Comparison of ENCODE assay signal across 8 cellular contexts in genomic region chr3:14461748-14462324, GRCh38. TPM values are rescaled to one million over a fixed set of nuclear protein-coding genes. Genes with fewer than 3 reads are reported as not detected.
A peak's percentile ranks its signal among the peaks of the same experiment; 100 is the strongest.
DNase-seq lines count a peak whose midpoint lies in the region; ATAC-seq, FAIRE-seq and TF ChIP-seq lines count a peak whose summit lies in the region.

No MANE protein-coding gene starts in this region.

- no peak overlapping the region for H3K56ac ChIP-seq in H1 (replicated peaks; ENCODE audit: insufficient read length, low read depth, low read length)

- ATAC-seq in WTC11 (peak; percentile 49), mucosa of descending colon (peak; percentile 82), HG03175 (IDR thresholded peaks at IDR 0.05; ENCODE audit: unreplicated experiment) (no peak)

- H2BK120ac ChIP-seq in H1 (replicated peaks; ENCODE audit: low read depth, low read length), result no peak overlapping the region

- H4K5ac ChIP-seq in H1 (ENCODE audit: insufficient read length, low read depth, low read length), result no peak overlapping the region

- H3K27me3 ChIP-seq in H1 (replicated peaks in 1 of 4; ENCODE audit: control insufficient read depth in 3 of 4, extremely low read depth in 1 of 4, insufficient read depth in 3 of 4, low read length in 3 of 4), result no peaks in the 10 kb centered on the region
- no peaks in the 10 kb centered on the region for H3K27me3 ChIP-seq in vagina

- CTCF ChIA-PET in WTC11 (lab: Charles Lee), result interaction anchor here (0.9 to 2.9 kb wide), 10 partner anchors 21 to 258 kb away, joined by 3 to 15 read pairs (median 5); partner anchors contain the start of gene SLC6A6
- CTCF ChIA-PET in H1 (lab: Charles Lee; ENCODE audit: partially characterized antibody), result interaction anchor here (0.5 to 4.9 kb wide), 49 partner anchors 9 to 263 kb away, joined by 3 to 49 read pairs (median 4); partner anchors contain the start of gene SLC6A6

- no peak overlapping the region for H3K4me2 ChIP-seq in H1 (ENCODE audit: insufficient read depth in 1 of 2, low read depth in 2 of 2, low read length in 2 of 2)

- H3K23ac ChIP-seq in H1 (ENCODE audit: insufficient read length), result no peak overlapping the region

- H3K27ac ChIP-seq in H1 (ENCODE audit: low read depth, low read length) (no peak overlapping the region), vagina (no peak overlapping the region)

- H3K23me2 ChIP-seq in H1 (ENCODE audit: low read depth, low read length), result no peaks in the 10 kb centered on the region

- H3K27ac Mint-ChIP-seq in WTC11, result no peak overlapping the region

- no peak overlapping the region for H3K18ac ChIP-seq in H1 (ENCODE audit: extremely low read depth, low read length)

- H3K9ac ChIP-seq in H1 (replicated peaks in 1 of 4; ENCODE audit: extremely low read depth in 1 of 4, low read depth in 3 of 4, low read length in 3 of 4), result no peak overlapping the region

- H4K8ac ChIP-seq in H1 (ENCODE audit: extremely low read depth, insufficient read depth, low read length), result no peak overlapping the region

- H3K79me1 ChIP-seq in H1 (ENCODE audit: low read depth, low read length), result 0 out of 2 replicates have a peak, but pooled peaks cover 3% of the 10 kb centered on the region

- WGBS in H1 (ENCODE audit: extremely low coverage in 1 of 2, insufficient coverage in 1 of 2, insufficient read length in 1 of 2, insufficient replicate concordance in 2 of 2, low coverage in 1 of 2, low lambda C conversion rate in 2 of 2, missing lambda C conversion rate in 1 of 2), 2 experiments, result 78% methylated on average over 7 of the region's 8 CpGs; no CpG with 5 or more reads in 1 of the 2 experiments

- no peaks in the 10 kb centered on the region for H3K9me3 Mint-ChIP-seq in WTC11

- peaks cover 0 to 8% (median 5%) of the 10 kb centered on the region in 4 experiments; a peak in 6 of 7 replicates for H3K4me1 ChIP-seq in H1 (replicated peaks in 1 of 4; ENCODE audit: control insufficient read depth in 3 of 4, insufficient read depth in 4 of 4, low read length in 3 of 4)
- no peaks in the 10 kb centered on the region for H3K4me1 ChIP-seq in mucosa of descending colon (ENCODE audit: low read depth)
- H3K4me1 ChIP-seq in vagina, result peaks cover 21% of the 10 kb centered on the region

- peaks cover 69% of the 10 kb centered on the region for H3K36me3 Mint-ChIP-seq in WTC11

- FAIRE-seq in H1 (lab: Jason Lieb, UNC), result no peak

- H3K27me3 Mint-ChIP-seq in WTC11 (ENCODE audit: low read depth), result no peaks in the 10 kb centered on the region; the same call in 1 of the 2 replicates

- POLR2A ChIA-PET in WTC11 (lab: Charles Lee) (no interaction called here), H1 (lab: Charles Lee; ENCODE audit: partially characterized antibody) (interaction anchor here (0.7 to 1.5 kb wide), 3 partner anchors 10 to 109 kb away, joined by 3 to 5 read pairs (median 3); no protein-coding TSS in a partner anchor)

- H3K79me2 ChIP-seq in H1 (ENCODE audit: control insufficient read depth in 1 of 2, insufficient read depth in 2 of 2, low read length in 2 of 2), result no peaks in the 10 kb centered on the region

- H3K4me3 ChIP-seq in H1 (ENCODE audit: extremely low read depth in 1 of 4, insufficient read depth in 2 of 4, low read depth in 3 of 4, low read length in 4 of 4), result no peak overlapping the region
- no peak overlapping the region for H3K4me3 ChIP-seq in mucosa of descending colon
- no peak overlapping the region for H3K4me3 ChIP-seq in vagina

- H3K36me3 ChIP-seq in H1 (ENCODE audit: control insufficient read depth in 2 of 4, insufficient read depth in 4 of 4, low read length in 3 of 4) (peaks cover 16 to 40% (median 30%) of the 10 kb centered on the region in 4 experiments; a peak in 7 of 8 replicates), mucosa of descending colon (ENCODE audit: low read depth) (no peaks in the 10 kb centered on the region), vagina (peaks cover 0 to 10% of the 10 kb centered on the region in 2 donors)

- no peak overlapping the region for H3K4me3 Mint-ChIP-seq in WTC11

- H2BK12ac ChIP-seq in H1 (ENCODE audit: low read depth, low read length), result no peak overlapping the region

- no peak overlapping the region for H2BK15ac ChIP-seq in H1 (ENCODE audit: low read length)

- intact Hi-C loops in mucosa of descending colon (cut with DNase I, micrococcal nuclease), result no loop called here
- intact Hi-C loops in vagina (cut with DNase I), result loop anchor here (10.0 kb wide), 1 partner anchor 567 kb away; no protein-coding TSS in a partner anchor

- no peak for TF ChIP-seq EP300 in H1 (IDR thresholded peaks at IDR 0.05; ENCODE audit: borderline replicate concordance in 1 of 2, low read depth in 2 of 2, low read length in 2 of 2)

- no peak overlapping the region for H2BK5ac ChIP-seq in H1 (ENCODE audit: low read depth, low read length)

- no peak overlapping the region for H3K14ac ChIP-seq in H1 (ENCODE audit: insufficient read length)

- in situ Hi-C loops in KBM-7 (cut with MboI; ENCODE audit: low pct_unique_long_range_greater_than_20kb, low sequenced_read_pairs), result loop anchor here (10.0 kb wide), 1 partner anchor 197 kb away; no protein-coding TSS in a partner anchor

- H3K4me1 Mint-ChIP-seq in WTC11, result peaks cover 28% of the 10 kb centered on the region

- TF ChIP-seq POLR2A in H1 (IDR thresholded peaks at IDR 0.05; ENCODE audit: control extremely low read depth in 1 of 2, low read depth in 2 of 2, low read length in 2 of 2), result no peak
- no peak for TF ChIP-seq POLR2A in vagina (IDR thresholded peaks at IDR 0.05)

- no peaks in the 10 kb centered on the region for H3K9me3 ChIP-seq in H1 (ENCODE audit: insufficient read depth in 2 of 2, low read depth in 1 of 2, low read length in 1 of 2)
- H3K9me3 ChIP-seq in mucosa of descending colon, result no peaks in the 10 kb centered on the region
- no peaks in the 10 kb centered on the region for H3K9me3 ChIP-seq in vagina

- H2AK5ac ChIP-seq in H1 (ENCODE audit: low read depth, low read length), result no peak overlapping the region

- H2BK20ac ChIP-seq in H1 (ENCODE audit: low read length), result no peak overlapping the region

- TF ChIP-seq CTCF in WTC11 (IDR thresholded peaks at IDR 0.05) (no peak), H1 (IDR thresholded peaks at IDR 0.05; ENCODE audit: control extremely low read depth in 1 of 3, insufficient read depth in 1 of 3, low read depth in 1 of 3, low read length in 3 of 3) (peak in 2 of 3 experiments; percentile 77 to 99; a peak in 3 of 4 replicates), mucosa of descending colon (IDR thresholded peaks at IDR 0.05) (peak; percentile 29), vagina (IDR thresholded peaks at IDR 0.05) (peak in 2 of 3 experiments; percentile 9 to 20)

- H4K91ac ChIP-seq in H1 (replicated peaks; ENCODE audit: insufficient read length, low read length), result no peak overlapping the region

- H4K20me1 ChIP-seq in H1 (replicated peaks in 1 of 2; ENCODE audit: control insufficient read depth in 1 of 2, insufficient read depth in 2 of 2, low read length in 2 of 2), result peaks cover 4 to 18% of the 10 kb centered on the region in 2 experiments

- H3K4ac ChIP-seq in H1 (replicated peaks; ENCODE audit: insufficient read length, low read depth, low read length), result no peak overlapping the region

- no peak overlapping the region for H2AFZ ChIP-seq in H1 (ENCODE audit: low read length)

- TF ChIP-seq RAD21 in H1 (IDR thresholded peaks at IDR 0.05 in 1 of 2, conservative IDR thresholded peaks at IDR 0.05 in 1 of 2; ENCODE audit: low read depth in 2 of 2, low read length in 2 of 2), result peak; percentile 79 to 83

- peak; percentile 23 for DNase-seq in SKM-1 treated with dmso at 0.1 percent for 144 hours (lab: John Stamatoyannopoulos, UW; ENCODE audit: unreplicated experiment)
- DNase-seq in SKM-1 (lab: John Stamatoyannopoulos, UW; ENCODE audit: unreplicated experiment), result no peak
- DNase-seq in KBM-7, result peak; percentile 61
- peak; percentile 58 for DNase-seq in WTC11 (ENCODE audit: low spot score)
- no peak for DNase-seq in H1 (ENCODE audit: low read depth in 1 of 2, low spot score in 2 of 2)
- DNase-seq in mucosa of descending colon, result peak in 2 of 3 donors; percentile 72 to 73
- no peak for DNase-seq in vagina (ENCODE audit: extremely low spot score in 2 of 2)

TF ChIP-seq in WTC11, 78 proteins besides CTCF, POLR2A, EP300 and RAD21:
- no peak for TF ChIP-seq ATF3 (CRISPR knock-in tag; conservative IDR thresholded peaks at IDR 0.05)
- 0 out of 2 replicates have a peak, but pooled peaks have one; percentile 45 for TF ChIP-seq ZNF121 (CRISPR knock-in tag; IDR thresholded peaks at IDR 0.05)

TF ChIP-seq in H1, 55 proteins besides CTCF, POLR2A, EP300 and RAD21:
- TF ChIP-seq ASH2L (IDR thresholded peaks at IDR 0.05; ENCODE audit: low read length), result no peak
- no peak for TF ChIP-seq MAFK (IDR thresholded peaks at IDR 0.05; ENCODE audit: low read depth, low read length)
- no peak for TF ChIP-seq USF2 (IDR thresholded peaks at IDR 0.05; ENCODE audit: low read length)
- TF ChIP-seq CBX5 (IDR thresholded peaks at IDR 0.05; ENCODE audit: low read depth, low read length), result no peak
- no peak for TF ChIP-seq HDAC2 (IDR thresholded peaks at IDR 0.05; ENCODE audit: borderline replicate concordance in 1 of 2, low read depth in 2 of 2, low read length in 2 of 2)
- no peak for TF ChIP-seq KDM4A (IDR thresholded peaks at IDR 0.05; ENCODE audit: low read depth, low read length, severe bottlenecking)
- no peak for TF ChIP-seq CREB1 (IDR thresholded peaks at IDR 0.05)
- TF ChIP-seq RBBP5 (IDR thresholded peaks at IDR 0.05; ENCODE audit: borderline replicate concordance, low read depth, low read length), result no peak
- TF ChIP-seq CEBPB (IDR thresholded peaks at IDR 0.05; ENCODE audit: low read depth, low read length), result no peak

RNA-seq across cellular contexts. Expression of gene SLC6A6, which starts 59.4 kb away (rescaled TPM):
- total RNA-seq in WTC11 (2021) (144 to 211 TPM (median 147 TPM) in 3 replicates), mucosa of descending colon (10 to 100 TPM in 2 of 3 donors, 1 to 10 TPM in 1; 4.4 to 11.2 (median 10.5) TPM), vagina (30.7 TPM)
- 140 and 144 TPM in 2 replicates for total RNA-seq in H1 (2021; fragmentation: NEBNext Ultra II Directional; extraction: Animal tissue kit (Norgen Biotek cat#: 25700))
- 66.2 and 77.8 TPM in 2 replicates for polyA plus RNA-seq in H1 (2011; rRNA removed)
- 69.0 TPM for polyA plus RNA-seq in H1 (2011; cell fraction: cytosol; rRNA removed)
- 164 TPM for polyA plus RNA-seq in H1 (2011; cell fraction: nucleus; rRNA removed)
- polyA plus RNA-seq in H1 (2012, experiment 1 of 2), result 61.4 to 78.1 TPM (median 74.2 TPM) in 4 replicates
- polyA plus RNA-seq in H1 (2012, experiment 2 of 2), result 45.2 TPM
- polyA plus RNA-seq in H1 (2013, experiment 1 of 2), result 158 TPM
- polyA plus RNA-seq in H1 (2013, experiment 2 of 2), result 135 TPM
- polyA minus RNA-seq in H1 (2011; rRNA and poly(A)+ RNA removed), result 242 and 245 TPM in 2 replicates
- polyA minus RNA-seq in H1 (2011; cell fraction: cytosol; rRNA and poly(A)+ RNA removed), result 135 TPM
- polyA minus RNA-seq in H1 (2011; cell fraction: nucleus; rRNA and poly(A)+ RNA removed), result 104 TPM

Comparison
In these comparisons a context has a peak if more than half of its experiments do, and no peak if none do; other contexts are left out.
1. DNase-seq: peak in SKM-1 treated with dmso at 0.1 percent for 144 hours (single experiment), KBM-7 (single experiment), WTC11 (single experiment) and mucosa of descending colon (2 of 3); none in SKM-1 (single experiment), H1 (0 of 2) and vagina (0 of 2).